8 cellular contexts compared by ENCODE assay signal in the genomic region with DNA sequence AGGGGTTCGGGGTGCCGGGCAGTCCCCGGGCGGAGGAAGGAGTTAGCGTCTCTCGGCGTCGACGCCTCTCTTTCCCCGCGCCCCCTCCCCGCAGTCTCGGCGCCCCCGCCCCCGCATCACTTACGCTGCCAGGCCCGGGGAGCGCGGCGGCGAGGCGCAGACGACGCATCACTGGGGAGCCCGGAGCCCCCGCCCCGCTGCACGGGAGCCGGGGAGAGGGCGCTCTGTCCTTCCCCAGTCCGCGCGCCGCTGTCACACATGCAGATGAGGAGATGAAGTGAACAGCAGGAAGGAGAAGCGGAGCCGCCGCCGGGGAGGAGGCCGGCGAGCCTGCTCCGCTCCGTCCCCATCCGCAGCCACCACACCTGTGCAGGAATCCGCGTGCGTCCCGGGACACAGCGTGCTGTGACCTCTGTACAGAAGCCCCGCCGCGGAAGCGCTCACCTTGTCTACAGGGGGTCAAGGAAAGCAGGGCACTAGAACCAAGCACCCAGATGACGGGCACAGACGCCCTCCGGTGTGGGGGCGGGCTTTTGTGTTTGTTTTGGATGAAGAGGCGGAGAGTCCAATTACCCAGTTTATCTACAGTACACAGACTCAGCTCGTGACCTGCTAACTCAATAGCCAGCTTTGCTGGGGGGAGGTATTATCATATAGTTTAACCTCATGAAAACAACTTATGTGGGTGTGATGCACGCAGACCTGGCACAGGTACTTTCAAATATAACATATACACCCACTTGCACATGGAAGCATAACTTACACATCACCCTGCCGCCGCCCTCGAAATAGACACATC. TPM values are rescaled to one million over a fixed set of nuclear protein-coding genes. Genes with fewer than 3 reads are reported as not detected.
DNase-seq lines count a peak whose midpoint lies in the region; ATAC-seq and TF ChIP-seq lines count a peak whose summit lies in the region.

No MANE protein-coding gene starts in this region.

- no peaks in the 10 kb centered on the region for H3K9me3 ChIP-seq in uterus

- H3K4me3 ChIP-seq in HFF-Myc (replicated peaks; ENCODE audit: low read depth, low read length) (peak overlapping the region; percentile 28), brain microvascular endothelial cell (ENCODE audit: low read depth, low read length) (peak overlapping the region; percentile 31), kidney epithelial cell (ENCODE audit: low read depth, low read length) (peak overlapping the region; percentile 39), uterus (peak overlapping the region in 1 of 2 donors; percentile 36)

- H3K36me3 ChIP-seq in brain microvascular endothelial cell (replicated peaks) (no peaks in the 10 kb centered on the region), kidney epithelial cell (ENCODE audit: control insufficient read depth, insufficient read depth, low read length) (no peaks in the 10 kb centered on the region), uterus (no peaks in the 10 kb centered on the region)

- no peak for DNase-seq in HFF-Myc (ENCODE audit: extremely low read depth, low read depth)
- peak; percentile 43 for DNase-seq in T-helper 2 cell treated with Interferon-gamma antibody and Interleukin-4, amounts not matched to agents 5 μg/mL and 100 μg/mL, for 36 hours (ENCODE audit: low spot score)
- no peak for DNase-seq in brain microvascular endothelial cell
- no peak for DNase-seq in kidney epithelial cell (ENCODE audit: low read depth)
- DNase-seq in stimulated activated CD4-positive, alpha-beta T cell treated with anti-CD3 and anti-CD28 coated beads, Interleukin-4, amount 100 ng/mL, for 1 hour, result peak; percentile 65
- DNase-seq in uterus, result no peak

- H3K4me3 Mint-ChIP-seq in T-helper 2 cell treated with Interferon-gamma antibody and Interleukin-4, amounts not matched to agents 5 μg/mL and 100 μg/mL, for 36 hours, result peak overlapping the region; percentile 52

- in situ Hi-C loops in brain microvascular endothelial cell (cut with HindIII; ENCODE audit: low pct_ligation_motif_present, low sequenced_read_pairs), result no loop called here

- H3K27ac ChIP-seq in brain microvascular endothelial cell (no peak overlapping the region), uterus (no peak overlapping the region)

- peaks cover 55% of the 10 kb centered on the region for H3K27me3 Mint-ChIP-seq in T-helper 2 cell treated with Interferon-gamma antibody and Interleukin-4, amounts not matched to agents 5 μg/mL and 100 μg/mL, for 36 hours (ENCODE audit: low read depth)

- ATAC-seq in GM18858 (IDR thresholded peaks at IDR 0.05; ENCODE audit: unreplicated experiment) (no peak), GM19395 (IDR thresholded peaks at IDR 0.05; ENCODE audit: unreplicated experiment) (no peak)

- intact Hi-C loops in uterus (cut with DNase I; ENCODE audit: low total_unique reads), result loop anchor here (10.0 kb wide), 1 partner anchor 141 kb away; no protein-coding TSS in a partner anchor

- H3K9me3 Mint-ChIP-seq in T-helper 2 cell treated with Interferon-gamma antibody and Interleukin-4, amounts not matched to agents 5 μg/mL and 100 μg/mL, for 36 hours, result no peaks in the 10 kb centered on the region

- peaks cover 48% of the 10 kb centered on the region for H3K27me3 ChIP-seq in brain microvascular endothelial cell (replicated peaks)
- peaks cover 21% of the 10 kb centered on the region for H3K27me3 ChIP-seq in kidney epithelial cell (ENCODE audit: control insufficient read depth, insufficient read depth, low read length)
- peaks cover 0 to 12% of the 10 kb centered on the region in 2 donors for H3K27me3 ChIP-seq in uterus

- peaks cover 0 to 12% of the 10 kb centered on the region in 2 donors for H3K4me1 ChIP-seq in uterus

- TF ChIP-seq CTCF in HFF-Myc (IDR thresholded peaks at IDR 0.05; ENCODE audit: low read depth, low read length, missing control alignments) (no peak), brain microvascular endothelial cell (IDR thresholded peaks at IDR 0.05; ENCODE audit: low read depth, low read length, missing control alignments) (no peak), kidney epithelial cell (IDR thresholded peaks at IDR 0.05; ENCODE audit: insufficient read depth, low read length, poor library complexity, severe bottlenecking) (no peak), uterus (IDR thresholded peaks at IDR 0.05) (no peak)

- H3K4me1 Mint-ChIP-seq in T-helper 2 cell treated with Interferon-gamma antibody and Interleukin-4, amounts not matched to agents 5 μg/mL and 100 μg/mL, for 36 hours (ENCODE audit: low read depth), result peaks cover 7% of the 10 kb centered on the region

- H3K27ac Mint-ChIP-seq in T-helper 2 cell treated with Interferon-gamma antibody and Interleukin-4, amounts not matched to agents 5 μg/mL and 100 μg/mL, for 36 hours, result no peak overlapping the region

- H3K36me3 Mint-ChIP-seq in T-helper 2 cell treated with Interferon-gamma antibody and Interleukin-4, amounts not matched to agents 5 μg/mL and 100 μg/mL, for 36 hours (ENCODE audit: low read depth), result no peaks in the 10 kb centered on the region

- no peak for TF ChIP-seq POLR2A in uterus (IDR thresholded peaks at IDR 0.05)

RNA-seq across cellular contexts. Expression of a gene that starts 12.5 kb away (rescaled TPM):
- total RNA-seq in kidney epithelial cell (6.7 and 16.5 TPM in 2 replicates), uterus (10 to 100 TPM in 1 of 4 donors, 1 to 10 TPM in 1, under 1 TPM in 1, not detected in 1; 0.88 to 14.1 (median 7.5) TPM)

RNA-seq across cellular contexts. Expression of a gene that starts 22.7 kb away (rescaled TPM):
- total RNA-seq in kidney epithelial cell (139 and 140 TPM in 2 replicates), uterus (1 to 10 TPM in 2 of 4 donors, under 1 TPM in 1, not detected in 1; 0.73 to 2.0 (median 1.5) TPM)

Comparison
In these comparisons a context has a peak if more than half of its experiments do, and no peak if none do; other contexts are left out.
1. DNase-seq: peak in T-helper 2 cell treated with Interferon-gamma antibody and Interleukin-4, amounts not matched to agents 5 μg/mL and 100 μg/mL, for 36 hours (single experiment) and stimulated activated CD4-positive, alpha-beta T cell treated with anti-CD3 and anti-CD28 coated beads, Interleukin-4, amount 100 ng/mL, for 1 hour (single experiment); none in HFF-Myc (single experiment), brain microvascular endothelial cell (single experiment), kidney epithelial cell (single experiment) and uterus (0 of 2).
2. RNA of a gene that starts 22.7 kb away (total RNA-seq): 139 to 140 TPM in kidney epithelial cell; 0.73 to 2.0 TPM in uterus; every median in the first group is over 10 times any median in the second.